In genomic region chr20:53916173-53916512, GRCh38 we compare ENCODE assay signal across 8 cellular contexts.
DNase-seq lines count a peak whose midpoint lies in the region; ATAC-seq and TF ChIP-seq lines count a peak whose summit lies in the region.

No MANE protein-coding gene starts in this region.

- H3K9me3 Mint-ChIP-seq in activated B cell treated with CpG ODN at 0.5 μM for 24 hours: no peaks in the 10 kb centered on the region

- 75% methylated on average over 2 of the region's 2 CpGs for WGBS in hepatocyte (ENCODE audit: low lambda C conversion rate, missing lambda C conversion rate)

- peak overlapping the region; percentile 86 for H3K4me2 ChIP-seq in HCT116 (ENCODE audit: low read length)
- peak overlapping the region; percentile 78 for H3K4me2 ChIP-seq in hepatocyte

- H3K79me2 ChIP-seq in HCT116 (ENCODE audit: insufficient read depth, low read length) (no peaks in the 10 kb centered on the region), hepatocyte (no peaks in the 10 kb centered on the region)

- H3K36me3 ChIP-seq in HCT116 (ENCODE audit: control insufficient read depth in 1 of 2, insufficient read depth in 2 of 2, low read length in 2 of 2) (no peaks in the 10 kb centered on the region), hepatocyte (replicated peaks; ENCODE audit: insufficient read depth, low read depth) (no peaks in the 10 kb centered on the region)

- no peaks in the 10 kb centered on the region for H3K27me3 Mint-ChIP-seq in activated B cell treated with CpG ODN at 0.5 μM for 24 hours

- peaks cover 9 to 38% of the 10 kb centered on the region in 2 experiments for H3K4me1 ChIP-seq in HCT116 (ENCODE audit: control insufficient read depth in 1 of 2, insufficient read depth in 2 of 2, low read length in 2 of 2)
- H3K4me1 ChIP-seq in hepatocyte (ENCODE audit: insufficient read depth): peaks cover 27% of the 10 kb centered on the region

- TF ChIP-seq RAD21 in HCT116 (IDR thresholded peaks at IDR 0.05; ENCODE audit: low read depth): no peak

- H3K9me2 ChIP-seq in HCT116 (ENCODE audit: insufficient read depth): no peaks in the 10 kb centered on the region
- H3K9me2 ChIP-seq in hepatocyte (replicated peaks; ENCODE audit: insufficient read depth): no peaks in the 10 kb centered on the region

- intact Hi-C loops in HCT116 (cut with micrococcal nuclease): no loop called here
- intact Hi-C loops in activated B cell treated with CpG ODN at 0.5 μM for 24 hours (cut with micrococcal nuclease): loop anchor here (2.0 to 10.0 kb wide), 5 partner anchors 15 to 274 kb away; no protein-coding TSS in a partner anchor

- H3K9me3 ChIP-seq in HCT116 (ENCODE audit: control insufficient read depth in 1 of 2, insufficient read depth in 1 of 2, low read depth in 1 of 2, low read length in 2 of 2): no peaks in the 10 kb centered on the region
- no peaks in the 10 kb centered on the region for H3K9me3 ChIP-seq in hepatocyte (ENCODE audit: low read depth)

- H3K4me1 Mint-ChIP-seq in activated B cell treated with CpG ODN at 0.5 μM for 24 hours: peaks cover 60% of the 10 kb centered on the region

- ATAC-seq in HCT116: peak; percentile 5
- peak; percentile 11 for ATAC-seq in activated B cell treated with CpG ODN at 0.5 μM for 24 hours (ENCODE audit: low read depth)
- ATAC-seq in HG03469 (IDR thresholded peaks at IDR 0.05; ENCODE audit: unreplicated experiment): no peak

- H4K20me1 ChIP-seq in HCT116 (ENCODE audit: insufficient read depth) (no peaks in the 10 kb centered on the region), hepatocyte (ENCODE audit: insufficient read depth, poor library complexity, severe bottlenecking) (no peaks in the 10 kb centered on the region)

- DNase-seq in HCT116 (ENCODE audit: low read depth, low spot score) (no peak), activated B cell treated with CpG ODN at 0.5 μM for 24 hours (no peak), hepatocyte (ENCODE audit: low spot score) (no peak), cerebellum (ENCODE audit: low spot score) (no peak), NCI-H1694 (lab: John Stamatoyannopoulos, UW) (no peak)
- DNase-seq in stimulated activated CD4-positive, alpha-beta T cell treated with anti-CD3 and anti-CD28 coated beads, Interleukin-4, amount 100 ng/mL, for 1 hour: no peak

- CTCF ChIA-PET in HCT116 (lab: Charles Lee) (interaction anchor here (0.9 to 2.4 kb wide), 14 partner anchors 9 to 692 kb away, joined by 3 to 17 read pairs (median 4); partner anchors contain the start of gene ZNF217), activated B cell treated with CpG ODN at 0.5 μM for 24 hours (lab: Charles Lee) (interaction anchor here (0.5 to 7.6 kb wide), 30 partner anchors 8 to 503 kb away, joined by 3 to 115 read pairs (median 6); partner anchors contain the start of gene ZNF217)

- peak overlapping the region; percentile 94 for H3K4me3 Mint-ChIP-seq in activated B cell treated with CpG ODN at 0.5 μM for 24 hours

- peak overlapping the region; percentile 93 for H3K27ac Mint-ChIP-seq in activated B cell treated with CpG ODN at 0.5 μM for 24 hours

- peak overlapping the region; percentile 62 for H3K9ac ChIP-seq in HCT116 (ENCODE audit: low read length)

- TF ChIP-seq POLR2A in HCT116 (IDR thresholded peaks at IDR 0.05; ENCODE audit: borderline replicate concordance, extremely low read depth, insufficient read depth, insufficient read length): no peak

- H3K36me3 Mint-ChIP-seq in activated B cell treated with CpG ODN at 0.5 μM for 24 hours (ENCODE audit: low read depth): peaks cover 3% of the 10 kb centered on the region

- POLR2A ChIA-PET in HCT116 (lab: Charles Lee): interaction anchor here (0.7 to 2.5 kb wide), 4 partner anchors 9 to 294 kb away, joined by 3 to 9 read pairs (median 5); no protein-coding TSS in a partner anchor
- POLR2A ChIA-PET in activated B cell treated with CpG ODN at 0.5 μM for 24 hours (lab: Charles Lee): interaction anchor here (0.6 to 11.3 kb wide), 21 partner anchors 11 to 365 kb away, joined by 3 to 182 read pairs (median 5); partner anchors contain the start of gene ZNF217

- RAD21 ChIA-PET in HCT116 (lab: Charles Lee; ENCODE audit: low non-redundant PET in 1 of 2, low total read pairs in 2 of 2, uncharacterized antibody in 2 of 2, unreplicated experiment in 2 of 2): interaction anchor here in 1 of 2 experiments (0.9 kb wide), 2 partner anchors 70 to 369 kb away, joined by 3 read pairs; no protein-coding TSS in a partner anchor

- no peaks in the 10 kb centered on the region for H3K27me3 ChIP-seq in HCT116 (ENCODE audit: insufficient read depth, low read length)
- H3K27me3 ChIP-seq in hepatocyte: no peaks in the 10 kb centered on the region

- H2AFZ ChIP-seq in HCT116 (ENCODE audit: low read depth, low read length, poor library complexity, severe bottlenecking) (peak overlapping the region; percentile 49), hepatocyte (peak overlapping the region; percentile 57)

- H3K27ac ChIP-seq in HCT116 (ENCODE audit: low read depth, low read length) (no peak overlapping the region), hepatocyte (peak overlapping the region; percentile 81), skin epidermis (peak overlapping the region in 19 of 21 experiments; percentile 76 to 97 (median 90))

- H3K4me3 ChIP-seq in HCT116 (replicated peaks in 1 of 2; ENCODE audit: low read depth in 1 of 2, low read length in 2 of 2) (peak overlapping the region in 1 of 2 experiments; percentile 55; a peak in 3 of 4 replicates), hepatocyte (no peak overlapping the region), skin epidermis (peak overlapping the region in 4 of 7 experiments; percentile 46 to 49 (median 47))

- TF ChIP-seq CTCF in HCT116 (IDR thresholded peaks at IDR 0.05 in 2 of 3, conservative IDR thresholded peaks at IDR 0.05 in 1 of 3; ENCODE audit: borderline replicate concordance in 1 of 3, insufficient read depth in 1 of 3, low read depth in 2 of 3, low read length in 2 of 3) (no peak), activated B cell treated with CpG ODN at 0.5 μM for 24 hours (IDR thresholded peaks at IDR 0.05) (no peak), hepatocyte (IDR thresholded peaks at IDR 0.05; ENCODE audit: poor library complexity) (no peak)

- no TSS peak for BruUV-seq in HCT116 (replicated peaks; lab: Mats Ljungman, UMichigan)

TF ChIP-seq in HCT116, 20 proteins besides CTCF, POLR2A, EP300 and RAD21 (continues in another document):
- TF ChIP-seq EZH2phosphoT487 (IDR thresholded peaks at IDR 0.05; ENCODE audit: borderline replicate concordance): no peak
- TF ChIP-seq SIN3A (IDR thresholded peaks at IDR 0.05; ENCODE audit: low read depth): no peak
- no peak for TF ChIP-seq ATF3 (IDR thresholded peaks at IDR 0.05)
- no peak for TF ChIP-seq TCF7L2 (IDR thresholded peaks at IDR 0.05; ENCODE audit: borderline replicate concordance, extremely low read depth, insufficient read depth, insufficient read length)
- TF ChIP-seq ZNF274 (IDR thresholded peaks at IDR 0.05; ENCODE audit: low read depth, low read length): no peak
- TF ChIP-seq FOSL1 (IDR thresholded peaks at IDR 0.05; ENCODE audit: low read depth): no peak
- no peak for TF ChIP-seq EGR1 (IDR thresholded peaks at IDR 0.05; ENCODE audit: low read depth)
- TF ChIP-seq MAX (IDR thresholded peaks at IDR 0.05): no peak
- TF ChIP-seq, protein P1, sequence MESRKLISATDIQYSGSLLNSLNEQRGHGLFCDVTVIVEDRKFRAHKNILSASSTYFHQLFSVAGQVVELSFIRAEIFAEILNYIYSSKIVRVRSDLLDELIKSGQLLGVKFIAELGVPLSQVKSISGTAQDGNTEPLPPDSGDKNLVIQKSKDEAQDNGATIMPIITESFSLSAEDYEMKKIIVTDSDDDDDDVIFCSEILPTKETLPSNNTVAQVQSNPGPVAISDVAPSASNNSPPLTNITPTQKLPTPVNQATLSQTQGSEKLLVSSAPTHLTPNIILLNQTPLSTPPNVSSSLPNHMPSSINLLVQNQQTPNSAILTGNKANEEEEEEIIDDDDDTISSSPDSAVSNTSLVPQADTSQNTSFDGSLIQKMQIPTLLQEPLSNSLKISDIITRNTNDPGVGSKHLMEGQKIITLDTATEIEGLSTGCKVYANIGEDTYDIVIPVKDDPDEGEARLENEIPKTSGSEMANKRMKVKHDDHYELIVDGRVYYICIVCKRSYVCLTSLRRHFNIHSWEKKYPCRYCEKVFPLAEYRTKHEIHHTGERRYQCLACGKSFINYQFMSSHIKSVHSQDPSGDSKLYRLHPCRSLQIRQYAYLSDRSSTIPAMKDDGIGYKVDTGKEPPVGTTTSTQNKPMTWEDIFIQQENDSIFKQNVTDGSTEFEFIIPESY (IDR thresholded peaks at IDR 0.05; ENCODE audit: extremely low read depth, insufficient replicate concordance, low read length): no peak
- no peak for TF ChIP-seq CEBPB (IDR thresholded peaks at IDR 0.05; ENCODE audit: low read depth)
- TF ChIP-seq JUND (IDR thresholded peaks at IDR 0.05): no peak
- TF ChIP-seq SRF (IDR thresholded peaks at IDR 0.05; ENCODE audit: low read depth): no peak
- no peak for TF ChIP-seq EZH2 (IDR thresholded peaks at IDR 0.05)
- no peak for TF ChIP-seq ZFX (IDR thresholded peaks at IDR 0.05)
- no peak for TF ChIP-seq POLR2AphosphoS5 (IDR thresholded peaks at IDR 0.05; ENCODE audit: low read depth, low read length)
- no peak for TF ChIP-seq ELF1 (IDR thresholded peaks at IDR 0.05; ENCODE audit: borderline replicate concordance, low read depth)
- no peak for TF ChIP-seq CBX3 (IDR thresholded peaks at IDR 0.05; ENCODE audit: low read depth)
